1 cellular context compared by ENCODE assay signal in the genomic region with DNA sequence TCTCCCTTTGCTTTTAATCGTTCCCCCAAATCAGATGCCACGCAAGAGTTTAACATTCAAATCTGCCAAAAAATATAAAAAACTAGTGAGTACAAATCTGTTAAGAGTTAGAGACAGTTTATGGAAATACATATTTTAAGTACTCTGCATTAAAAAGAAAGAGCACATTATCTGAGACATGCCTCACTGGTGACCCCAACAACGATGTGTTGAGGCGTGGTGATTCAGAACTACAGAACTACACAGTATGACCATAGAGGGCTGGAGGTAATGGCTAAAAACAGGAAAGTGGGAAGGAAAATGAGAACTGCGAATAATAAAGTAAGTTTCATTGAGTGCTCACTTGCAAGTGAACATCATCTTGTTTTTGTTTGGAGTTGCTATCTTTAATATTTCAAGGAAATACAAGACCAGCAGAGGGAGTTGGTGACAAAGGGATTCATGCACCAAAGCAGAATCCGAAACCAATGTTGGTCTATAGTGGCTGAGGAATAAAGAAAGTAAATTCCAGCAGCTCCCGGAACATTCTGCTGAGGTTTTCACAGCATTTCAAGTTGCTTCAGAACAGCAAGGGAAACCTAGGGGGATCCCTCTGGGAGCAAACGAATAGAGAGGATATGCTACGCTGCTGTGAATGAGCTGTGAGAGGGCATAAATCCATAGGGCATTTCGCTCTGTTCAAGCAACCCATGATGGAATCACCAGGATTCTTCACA.
TF ChIP-seq lines count a peak whose summit lies in the region.

No MANE protein-coding gene starts in this region.

TF ChIP-seq in K562, 482 proteins besides CTCF, POLR2A, EP300 and RAD21 (continued from another document):
- TF ChIP-seq ZSCAN29 (IDR thresholded peaks at IDR 0.05): peak; percentile 77
